Comparison of ENCODE assay signal across 2 cellular contexts in genomic region chr1:3312894-3313578, GRCh38.
A peak's percentile ranks its signal among the peaks of the same experiment; 100 is the strongest.
TF ChIP-seq lines count a peak whose summit lies in the region.

No MANE protein-coding gene starts in this region.

TF ChIP-seq in HEK293, 187 proteins besides CTCF, POLR2A, EP300 and RAD21 (continued from another document and continues in another):
- TF ChIP-seq, protein P1, sequence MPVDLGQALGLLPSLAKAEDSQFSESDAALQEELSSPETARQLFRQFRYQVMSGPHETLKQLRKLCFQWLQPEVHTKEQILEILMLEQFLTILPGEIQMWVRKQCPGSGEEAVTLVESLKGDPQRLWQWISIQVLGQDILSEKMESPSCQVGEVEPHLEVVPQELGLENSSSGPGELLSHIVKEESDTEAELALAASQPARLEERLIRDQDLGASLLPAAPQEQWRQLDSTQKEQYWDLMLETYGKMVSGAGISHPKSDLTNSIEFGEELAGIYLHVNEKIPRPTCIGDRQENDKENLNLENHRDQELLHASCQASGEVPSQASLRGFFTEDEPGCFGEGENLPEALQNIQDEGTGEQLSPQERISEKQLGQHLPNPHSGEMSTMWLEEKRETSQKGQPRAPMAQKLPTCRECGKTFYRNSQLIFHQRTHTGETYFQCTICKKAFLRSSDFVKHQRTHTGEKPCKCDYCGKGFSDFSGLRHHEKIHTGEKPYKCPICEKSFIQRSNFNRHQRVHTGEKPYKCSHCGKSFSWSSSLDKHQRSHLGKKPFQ (tag by site-specific recombination; IDR thresholded peaks at IDR 0.05), result no peak
- TF ChIP-seq, protein P2, sequence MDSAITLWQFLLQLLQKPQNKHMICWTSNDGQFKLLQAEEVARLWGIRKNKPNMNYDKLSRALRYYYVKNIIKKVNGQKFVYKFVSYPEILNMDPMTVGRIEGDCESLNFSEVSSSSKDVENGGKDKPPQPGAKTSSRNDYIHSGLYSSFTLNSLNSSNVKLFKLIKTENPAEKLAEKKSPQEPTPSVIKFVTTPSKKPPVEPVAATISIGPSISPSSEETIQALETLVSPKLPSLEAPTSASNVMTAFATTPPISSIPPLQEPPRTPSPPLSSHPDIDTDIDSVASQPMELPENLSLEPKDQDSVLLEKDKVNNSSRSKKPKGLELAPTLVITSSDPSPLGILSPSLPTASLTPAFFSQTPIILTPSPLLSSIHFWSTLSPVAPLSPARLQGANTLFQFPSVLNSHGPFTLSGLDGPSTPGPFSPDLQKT (IDR thresholded peaks at IDR 0.05; ENCODE audit: borderline replicate concordance, low read depth, low read length), result no peak
- no peak for TF ChIP-seq ZNF274 (IDR thresholded peaks at IDR 0.05; ENCODE audit: low read length)
- no peak for TF ChIP-seq ZNF274 (tag by site-specific recombination; IDR thresholded peaks at IDR 0.05; ENCODE audit: borderline replicate concordance)
- TF ChIP-seq, protein P3, sequence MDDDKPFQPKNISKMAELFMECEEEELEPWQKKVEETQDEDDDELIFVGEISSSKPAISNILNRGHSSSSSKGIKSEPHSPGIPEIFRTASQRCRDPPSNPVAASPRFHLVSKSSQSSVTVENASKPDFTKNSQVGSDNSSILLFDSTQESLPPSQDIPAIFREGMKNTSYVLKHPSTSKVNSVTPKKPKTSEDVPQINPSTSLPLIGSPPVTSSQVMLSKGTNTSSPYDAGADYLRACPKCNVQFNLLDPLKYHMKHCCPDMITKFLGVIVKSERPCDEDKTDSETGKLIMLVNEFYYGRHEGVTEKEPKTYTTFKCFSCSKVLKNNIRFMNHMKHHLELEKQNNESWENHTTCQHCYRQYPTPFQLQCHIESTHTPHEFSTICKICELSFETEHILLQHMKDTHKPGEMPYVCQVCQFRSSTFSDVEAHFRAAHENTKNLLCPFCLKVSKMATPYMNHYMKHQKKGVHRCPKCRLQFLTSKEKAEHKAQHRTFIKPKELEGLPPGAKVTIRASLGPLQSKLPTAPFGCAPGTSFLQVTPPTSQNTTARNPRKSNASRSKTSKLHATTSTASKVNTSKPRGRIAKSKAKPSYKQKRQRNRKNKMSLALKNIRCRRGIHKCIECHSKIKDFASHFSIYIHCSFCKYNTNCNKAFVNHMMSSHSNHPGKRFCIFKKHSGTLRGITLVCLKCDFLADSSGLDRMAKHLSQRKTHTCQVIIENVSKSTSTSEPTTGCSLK (tag by site-specific recombination; IDR thresholded peaks at IDR 0.05), result no peak
- no peak for TF ChIP-seq ZNF571 (tag by site-specific recombination; IDR thresholded peaks at IDR 0.05)
- TF ChIP-seq ZNF621 (tag by site-specific recombination; IDR thresholded peaks at IDR 0.05), result no peak
- TF ChIP-seq ZNF24 (tag by site-specific recombination; IDR thresholded peaks at IDR 0.05), result peak; percentile 49; the same call in 1 of the 2 replicates
- TF ChIP-seq, protein P4, sequence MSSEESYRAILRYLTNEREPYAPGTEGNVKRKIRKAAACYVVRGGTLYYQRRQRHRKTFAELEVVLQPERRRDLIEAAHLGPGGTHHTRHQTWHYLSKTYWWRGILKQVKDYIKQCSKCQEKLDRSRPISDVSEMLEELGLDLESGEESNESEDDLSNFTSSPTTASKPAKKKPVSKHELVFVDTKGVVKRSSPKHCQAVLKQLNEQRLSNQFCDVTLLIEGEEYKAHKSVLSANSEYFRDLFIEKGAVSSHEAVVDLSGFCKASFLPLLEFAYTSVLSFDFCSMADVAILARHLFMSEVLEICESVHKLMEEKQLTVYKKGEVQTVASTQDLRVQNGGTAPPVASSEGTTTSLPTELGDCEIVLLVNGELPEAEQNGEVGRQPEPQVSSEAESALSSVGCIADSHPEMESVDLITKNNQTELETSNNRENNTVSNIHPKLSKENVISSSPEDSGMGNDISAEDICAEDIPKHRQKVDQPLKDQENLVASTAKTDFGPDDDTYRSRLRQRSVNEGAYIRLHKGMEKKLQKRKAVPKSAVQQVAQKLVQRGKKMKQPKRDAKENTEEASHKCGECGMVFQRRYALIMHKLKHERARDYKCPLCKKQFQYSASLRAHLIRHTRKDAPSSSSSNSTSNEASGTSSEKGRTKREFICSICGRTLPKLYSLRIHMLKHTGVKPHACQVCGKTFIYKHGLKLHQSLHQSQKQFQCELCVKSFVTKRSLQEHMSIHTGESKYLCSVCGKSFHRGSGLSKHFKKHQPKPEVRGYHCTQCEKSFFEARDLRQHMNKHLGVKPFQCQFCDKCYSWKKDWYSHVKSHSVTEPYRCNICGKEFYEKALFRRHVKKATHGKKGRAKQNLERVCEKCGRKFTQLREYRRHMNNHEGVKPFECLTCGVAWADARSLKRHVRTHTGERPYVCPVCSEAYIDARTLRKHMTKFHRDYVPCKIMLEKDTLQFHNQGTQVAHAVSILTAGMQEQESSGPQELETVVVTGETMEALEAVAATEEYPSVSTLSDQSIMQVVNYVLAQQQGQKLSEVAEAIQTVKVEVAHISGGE (tag by site-specific recombination; conservative IDR thresholded peaks at IDR 0.05; ENCODE audit: low read depth), result no peak
- peak; percentile 61 for TF ChIP-seq ZNF692 (tag by site-specific recombination; IDR thresholded peaks at IDR 0.05)
- TF ChIP-seq, protein P5, sequence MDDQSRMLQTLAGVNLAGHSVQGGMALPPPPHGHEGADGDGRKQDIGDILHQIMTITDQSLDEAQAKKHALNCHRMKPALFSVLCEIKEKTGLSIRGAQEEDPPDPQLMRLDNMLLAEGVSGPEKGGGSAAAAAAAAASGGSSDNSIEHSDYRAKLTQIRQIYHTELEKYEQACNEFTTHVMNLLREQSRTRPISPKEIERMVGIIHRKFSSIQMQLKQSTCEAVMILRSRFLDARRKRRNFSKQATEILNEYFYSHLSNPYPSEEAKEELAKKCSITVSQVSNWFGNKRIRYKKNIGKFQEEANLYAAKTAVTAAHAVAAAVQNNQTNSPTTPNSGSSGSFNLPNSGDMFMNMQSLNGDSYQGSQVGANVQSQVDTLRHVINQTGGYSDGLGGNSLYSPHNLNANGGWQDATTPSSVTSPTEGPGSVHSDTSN (CRISPR knock-in tag; IDR thresholded peaks at IDR 0.05), result no peak
- TF ChIP-seq ZNF239 (tag by site-specific recombination; IDR thresholded peaks at IDR 0.05), result no peak

TF ChIP-seq in H1, 55 proteins besides CTCF, POLR2A, EP300 and RAD21 (continued from another document):
- no peak for TF ChIP-seq CBX5 (IDR thresholded peaks at IDR 0.05; ENCODE audit: low read depth, low read length)
- no peak for TF ChIP-seq RXRA (IDR thresholded peaks at IDR 0.05; ENCODE audit: insufficient read depth, low read depth, low read length)
- TF ChIP-seq, protein P6, sequence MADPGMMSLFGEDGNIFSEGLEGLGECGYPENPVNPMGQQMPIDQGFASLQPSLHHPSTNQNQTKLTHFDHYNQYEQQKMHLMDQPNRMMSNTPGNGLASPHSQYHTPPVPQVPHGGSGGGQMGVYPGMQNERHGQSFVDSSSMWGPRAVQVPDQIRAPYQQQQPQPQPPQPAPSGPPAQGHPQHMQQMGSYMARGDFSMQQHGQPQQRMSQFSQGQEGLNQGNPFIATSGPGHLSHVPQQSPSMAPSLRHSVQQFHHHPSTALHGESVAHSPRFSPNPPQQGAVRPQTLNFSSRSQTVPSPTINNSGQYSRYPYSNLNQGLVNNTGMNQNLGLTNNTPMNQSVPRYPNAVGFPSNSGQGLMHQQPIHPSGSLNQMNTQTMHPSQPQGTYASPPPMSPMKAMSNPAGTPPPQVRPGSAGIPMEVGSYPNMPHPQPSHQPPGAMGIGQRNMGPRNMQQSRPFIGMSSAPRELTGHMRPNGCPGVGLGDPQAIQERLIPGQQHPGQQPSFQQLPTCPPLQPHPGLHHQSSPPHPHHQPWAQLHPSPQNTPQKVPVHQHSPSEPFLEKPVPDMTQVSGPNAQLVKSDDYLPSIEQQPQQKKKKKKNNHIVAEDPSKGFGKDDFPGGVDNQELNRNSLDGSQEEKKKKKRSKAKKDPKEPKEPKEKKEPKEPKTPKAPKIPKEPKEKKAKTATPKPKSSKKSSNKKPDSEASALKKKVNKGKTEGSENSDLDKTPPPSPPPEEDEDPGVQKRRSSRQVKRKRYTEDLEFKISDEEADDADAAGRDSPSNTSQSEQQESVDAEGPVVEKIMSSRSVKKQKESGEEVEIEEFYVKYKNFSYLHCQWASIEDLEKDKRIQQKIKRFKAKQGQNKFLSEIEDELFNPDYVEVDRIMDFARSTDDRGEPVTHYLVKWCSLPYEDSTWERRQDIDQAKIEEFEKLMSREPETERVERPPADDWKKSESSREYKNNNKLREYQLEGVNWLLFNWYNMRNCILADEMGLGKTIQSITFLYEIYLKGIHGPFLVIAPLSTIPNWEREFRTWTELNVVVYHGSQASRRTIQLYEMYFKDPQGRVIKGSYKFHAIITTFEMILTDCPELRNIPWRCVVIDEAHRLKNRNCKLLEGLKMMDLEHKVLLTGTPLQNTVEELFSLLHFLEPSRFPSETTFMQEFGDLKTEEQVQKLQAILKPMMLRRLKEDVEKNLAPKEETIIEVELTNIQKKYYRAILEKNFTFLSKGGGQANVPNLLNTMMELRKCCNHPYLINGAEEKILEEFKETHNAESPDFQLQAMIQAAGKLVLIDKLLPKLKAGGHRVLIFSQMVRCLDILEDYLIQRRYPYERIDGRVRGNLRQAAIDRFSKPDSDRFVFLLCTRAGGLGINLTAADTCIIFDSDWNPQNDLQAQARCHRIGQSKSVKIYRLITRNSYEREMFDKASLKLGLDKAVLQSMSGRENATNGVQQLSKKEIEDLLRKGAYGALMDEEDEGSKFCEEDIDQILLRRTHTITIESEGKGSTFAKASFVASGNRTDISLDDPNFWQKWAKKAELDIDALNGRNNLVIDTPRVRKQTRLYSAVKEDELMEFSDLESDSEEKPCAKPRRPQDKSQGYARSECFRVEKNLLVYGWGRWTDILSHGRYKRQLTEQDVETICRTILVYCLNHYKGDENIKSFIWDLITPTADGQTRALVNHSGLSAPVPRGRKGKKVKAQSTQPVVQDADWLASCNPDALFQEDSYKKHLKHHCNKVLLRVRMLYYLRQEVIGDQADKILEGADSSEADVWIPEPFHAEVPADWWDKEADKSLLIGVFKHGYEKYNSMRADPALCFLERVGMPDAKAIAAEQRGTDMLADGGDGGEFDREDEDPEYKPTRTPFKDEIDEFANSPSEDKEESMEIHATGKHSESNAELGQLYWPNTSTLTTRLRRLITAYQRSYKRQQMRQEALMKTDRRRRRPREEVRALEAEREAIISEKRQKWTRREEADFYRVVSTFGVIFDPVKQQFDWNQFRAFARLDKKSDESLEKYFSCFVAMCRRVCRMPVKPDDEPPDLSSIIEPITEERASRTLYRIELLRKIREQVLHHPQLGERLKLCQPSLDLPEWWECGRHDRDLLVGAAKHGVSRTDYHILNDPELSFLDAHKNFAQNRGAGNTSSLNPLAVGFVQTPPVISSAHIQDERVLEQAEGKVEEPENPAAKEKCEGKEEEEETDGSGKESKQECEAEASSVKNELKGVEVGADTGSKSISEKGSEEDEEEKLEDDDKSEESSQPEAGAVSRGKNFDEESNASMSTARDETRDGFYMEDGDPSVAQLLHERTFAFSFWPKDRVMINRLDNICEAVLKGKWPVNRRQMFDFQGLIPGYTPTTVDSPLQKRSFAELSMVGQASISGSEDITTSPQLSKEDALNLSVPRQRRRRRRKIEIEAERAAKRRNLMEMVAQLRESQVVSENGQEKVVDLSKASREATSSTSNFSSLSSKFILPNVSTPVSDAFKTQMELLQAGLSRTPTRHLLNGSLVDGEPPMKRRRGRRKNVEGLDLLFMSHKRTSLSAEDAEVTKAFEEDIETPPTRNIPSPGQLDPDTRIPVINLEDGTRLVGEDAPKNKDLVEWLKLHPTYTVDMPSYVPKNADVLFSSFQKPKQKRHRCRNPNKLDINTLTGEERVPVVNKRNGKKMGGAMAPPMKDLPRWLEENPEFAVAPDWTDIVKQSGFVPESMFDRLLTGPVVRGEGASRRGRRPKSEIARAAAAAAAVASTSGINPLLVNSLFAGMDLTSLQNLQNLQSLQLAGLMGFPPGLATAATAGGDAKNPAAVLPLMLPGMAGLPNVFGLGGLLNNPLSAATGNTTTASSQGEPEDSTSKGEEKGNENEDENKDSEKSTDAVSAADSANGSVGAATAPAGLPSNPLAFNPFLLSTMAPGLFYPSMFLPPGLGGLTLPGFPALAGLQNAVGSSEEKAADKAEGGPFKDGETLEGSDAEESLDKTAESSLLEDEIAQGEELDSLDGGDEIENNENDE (IDR thresholded peaks at IDR 0.05; ENCODE audit: insufficient replicate concordance, low read length), result no peak
- TF ChIP-seq SP1 (IDR thresholded peaks at IDR 0.05; ENCODE audit: low read depth, low read length), result no peak
- no peak for TF ChIP-seq KDM1A (IDR thresholded peaks at IDR 0.05; ENCODE audit: borderline replicate concordance, low read length)
- no peak for TF ChIP-seq SUZ12 (IDR thresholded peaks at IDR 0.05; ENCODE audit: low read length)
- peak; percentile 38; the same call in 1 of the 2 replicates for TF ChIP-seq CREB1 (IDR thresholded peaks at IDR 0.05)
- TF ChIP-seq KDM4A (IDR thresholded peaks at IDR 0.05; ENCODE audit: low read depth, low read length, severe bottlenecking), result peak; percentile 21
- no peak for TF ChIP-seq ASH2L (IDR thresholded peaks at IDR 0.05; ENCODE audit: low read length)
- TF ChIP-seq POLR2AphosphoS5 (IDR thresholded peaks at IDR 0.05; ENCODE audit: low read depth, low read length), result no peak
- TF ChIP-seq TAF7 (optimal IDR thresholded peaks at IDR 0.05; ENCODE audit: borderline replicate concordance, low read depth, low read length), result no peak
- TF ChIP-seq BACH1 (IDR thresholded peaks at IDR 0.05; ENCODE audit: low read length), result peak; percentile 71
- TF ChIP-seq, protein P7, sequence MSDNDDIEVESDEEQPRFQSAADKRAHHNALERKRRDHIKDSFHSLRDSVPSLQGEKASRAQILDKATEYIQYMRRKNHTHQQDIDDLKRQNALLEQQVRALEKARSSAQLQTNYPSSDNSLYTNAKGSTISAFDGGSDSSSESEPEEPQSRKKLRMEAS (IDR thresholded peaks at IDR 0.05), result 0 out of 2 replicates have a peak, but pooled peaks have one; percentile 6
- TF ChIP-seq, protein P8, sequence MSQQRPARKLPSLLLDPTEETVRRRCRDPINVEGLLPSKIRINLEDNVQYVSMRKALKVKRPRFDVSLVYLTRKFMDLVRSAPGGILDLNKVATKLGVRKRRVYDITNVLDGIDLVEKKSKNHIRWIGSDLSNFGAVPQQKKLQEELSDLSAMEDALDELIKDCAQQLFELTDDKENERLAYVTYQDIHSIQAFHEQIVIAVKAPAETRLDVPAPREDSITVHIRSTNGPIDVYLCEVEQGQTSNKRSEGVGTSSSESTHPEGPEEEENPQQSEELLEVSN (IDR thresholded peaks at IDR 0.05), result no peak; the same call in 1 of the 2 replicates
- TF ChIP-seq EGR1 (IDR thresholded peaks at IDR 0.05; ENCODE audit: borderline replicate concordance, low read depth, low read length), result no peak
- peak; percentile 82; the same call in 1 of the 2 replicates for TF ChIP-seq JUND (IDR thresholded peaks at IDR 0.05; ENCODE audit: low read length)
- TF ChIP-seq SP2 (IDR thresholded peaks at IDR 0.05; ENCODE audit: low read length), result no peak
- no peak for TF ChIP-seq SIRT6 (IDR thresholded peaks at IDR 0.05; ENCODE audit: low read length)
